In the genomic region with DNA sequence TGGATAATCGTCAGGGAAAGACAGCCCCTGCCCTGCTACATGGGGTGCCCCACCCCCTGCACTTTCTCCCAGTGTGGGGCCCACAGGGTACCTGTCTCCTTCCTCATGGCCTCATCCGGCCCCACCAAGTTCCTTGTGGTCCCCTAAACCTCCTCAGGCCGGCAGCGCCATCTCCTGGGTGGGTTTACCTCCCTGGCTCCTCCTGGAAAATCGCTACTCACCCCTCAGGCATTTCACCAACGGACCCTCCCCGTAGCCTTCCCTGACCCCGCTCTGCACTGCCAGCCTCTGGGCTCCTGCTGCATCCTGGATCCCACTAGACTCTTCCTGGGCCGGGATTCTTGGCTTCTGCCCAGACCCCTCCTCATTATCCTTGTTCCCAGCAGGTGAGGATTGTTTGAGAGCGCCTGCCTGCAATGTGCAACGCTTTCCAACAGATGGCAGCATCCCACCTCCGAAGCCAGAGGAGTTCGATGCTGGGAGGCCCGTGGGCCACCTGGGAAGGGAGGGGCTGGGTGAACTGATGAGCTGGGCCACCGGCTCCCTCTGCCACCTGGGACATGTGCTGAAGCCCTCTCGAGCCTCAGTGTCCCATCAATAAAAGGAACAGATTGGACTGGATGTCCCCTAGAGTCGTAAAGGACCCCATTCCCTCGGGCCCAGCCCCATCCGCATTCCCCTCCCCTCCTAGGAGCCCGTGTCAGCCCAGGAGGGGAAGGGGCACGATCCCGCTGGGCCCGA, we compare ENCODE assay signal across 8 cellular contexts. TPM values are rescaled to one million over a fixed set of nuclear protein-coding genes. Genes with fewer than 3 reads are reported as not detected.
DNase-seq lines count a peak whose midpoint lies in the region; ATAC-seq and TF ChIP-seq lines count a peak whose summit lies in the region.

No MANE protein-coding gene starts in this region.

- H3K27ac Mint-ChIP-seq in activated naive CD4-positive, alpha-beta T cell treated with anti-CD3 and anti-CD28 coated beads for 36 hours = no peak overlapping the region

- H3K36me3 Mint-ChIP-seq in activated naive CD4-positive, alpha-beta T cell treated with anti-CD3 and anti-CD28 coated beads for 36 hours (ENCODE audit: low read depth) = no peaks in the 10 kb centered on the region

- WGBS in smooth muscle cell (ENCODE audit: low lambda C conversion rate) = 36% methylated on average over 22 of the region's 23 CpGs

- intact Hi-C loops in activated naive CD4-positive, alpha-beta T cell treated with anti-CD3 and anti-CD28 coated beads for 36 hours (cut with micrococcal nuclease) = loop anchor here (1.0 to 2.0 kb wide), 3 partner anchors 44 to 154 kb away; no protein-coding TSS in a partner anchor

- H4K20me1 ChIP-seq in smooth muscle cell (ENCODE audit: low read depth) = no peaks in the 10 kb centered on the region

- peaks cover 2% of the 10 kb centered on the region for H3K4me1 Mint-ChIP-seq in activated naive CD4-positive, alpha-beta T cell treated with anti-CD3 and anti-CD28 coated beads for 36 hours (ENCODE audit: low read depth)

- H3K4me2 ChIP-seq in smooth muscle cell = no peak overlapping the region

- ATAC-seq in HG02981 (IDR thresholded peaks at IDR 0.05; ENCODE audit: unreplicated experiment) = no peak

- H3K4me3 Mint-ChIP-seq in activated naive CD4-positive, alpha-beta T cell treated with anti-CD3 and anti-CD28 coated beads for 36 hours = no peak overlapping the region

- H3K27ac ChIP-seq in SJCRH30 = no peak overlapping the region
- no peak overlapping the region for H3K27ac ChIP-seq in right atrium auricular region
- H3K27ac ChIP-seq in smooth muscle cell (ENCODE audit: low read depth) = no peak overlapping the region

- DNase-seq in ELF-1 (ENCODE audit: low read depth, low spot score) (peak; percentile 92), LHCN-M2 (ENCODE audit: low read depth) (peak; percentile 9), SJCRH30 (peak; percentile 69 to 84), right atrium auricular region (ENCODE audit: low spot score) (no peak), smooth muscle cell (lab: John Stamatoyannopoulos, UW; ENCODE audit: unreplicated experiment) (peak; percentile 2), putamen (ENCODE audit: low spot score) (no peak)
- peak; percentile 74 for DNase-seq in activated naive CD4-positive, alpha-beta T cell treated with anti-CD3 and anti-CD28 coated beads for 36 hours

- H3K4me3 ChIP-seq in SJCRH30 (no peak overlapping the region), right atrium auricular region (no peak overlapping the region), smooth muscle cell (no peak overlapping the region)

- TF ChIP-seq CTCF in right atrium auricular region (IDR thresholded peaks at IDR 0.05) (peak; percentile 93 to 95), smooth muscle cell (IDR thresholded peaks at IDR 0.05; ENCODE audit: borderline replicate concordance, insufficient read depth, poor library complexity, severe bottlenecking) (peak; percentile 93)

- H3K9me3 ChIP-seq in SJCRH30 (replicated peaks) = no peaks in the 10 kb centered on the region
- no peaks in the 10 kb centered on the region for H3K9me3 ChIP-seq in right atrium auricular region
- no peaks in the 10 kb centered on the region for H3K9me3 ChIP-seq in smooth muscle cell (replicated peaks; ENCODE audit: low read depth)

- H3K36me3 ChIP-seq in SJCRH30 (no peaks in the 10 kb centered on the region), right atrium auricular region (no peaks in the 10 kb centered on the region), smooth muscle cell (ENCODE audit: low read depth) (no peaks in the 10 kb centered on the region)

- no peaks in the 10 kb centered on the region for H3K4me1 ChIP-seq in SJCRH30
- H3K4me1 ChIP-seq in right atrium auricular region = peaks cover 0 to 5% of the 10 kb centered on the region in 2 donors
- H3K4me1 ChIP-seq in smooth muscle cell (ENCODE audit: low read depth) = peaks cover 7% of the 10 kb centered on the region

- H3K27me3 Mint-ChIP-seq in activated naive CD4-positive, alpha-beta T cell treated with anti-CD3 and anti-CD28 coated beads for 36 hours (ENCODE audit: low read depth) = no peaks in the 10 kb centered on the region

- no peak overlapping the region for H2AFZ ChIP-seq in smooth muscle cell (ENCODE audit: low read depth)

- CTCF ChIA-PET in activated naive CD4-positive, alpha-beta T cell treated with anti-CD3 and anti-CD28 coated beads for 36 hours (lab: Charles Lee) = interaction anchor here (0.7 to 5.5 kb wide), 15 partner anchors 9 to 153 kb away, joined by 3 to 54 read pairs (median 4); no protein-coding TSS in a partner anchor

- no peaks in the 10 kb centered on the region for H3F3A ChIP-seq in smooth muscle cell (ENCODE audit: low read depth)

- H3K9ac ChIP-seq in smooth muscle cell (ENCODE audit: low read depth) = no peak overlapping the region

- H3K79me2 ChIP-seq in smooth muscle cell (ENCODE audit: low read depth) = no peaks in the 10 kb centered on the region

- H3K27me3 ChIP-seq in SJCRH30 (no peaks in the 10 kb centered on the region), right atrium auricular region (peaks cover 0 to 4% of the 10 kb centered on the region in 2 donors), smooth muscle cell (ENCODE audit: low read depth) (no peaks in the 10 kb centered on the region)

- H3K9me3 Mint-ChIP-seq in activated naive CD4-positive, alpha-beta T cell treated with anti-CD3 and anti-CD28 coated beads for 36 hours = no peaks in the 10 kb centered on the region

RNA-seq across cellular contexts. Expression of a gene that starts 44.2 kb away (rescaled TPM):
- 52.8 and 58.9 TPM in 2 replicates for total RNA-seq in LHCN-M2 (2014; rRNA removed)
- 23.6 TPM for polyA plus RNA-seq in LHCN-M2 (2012)
- 70.3 and 76.6 TPM in 2 replicates for total RNA-seq in SJCRH30 (2014; rRNA removed; shearing (Covaris generic))
- 10 to 100 TPM; 63.1 to 64.6 TPM for total RNA-seq in activated naive CD4-positive, alpha-beta T cell treated with anti-CD3 and anti-CD28 coated beads for 36 hours
- total RNA-seq in right atrium auricular region = 10 to 100 TPM; 11.4 to 15.1 TPM
- total RNA-seq in smooth muscle cell = 19.1 and 23.5 TPM in 2 replicates
- 31.6 and 39.1 TPM in 2 replicates for polyA plus RNA-seq in smooth muscle cell

Comparison
In these comparisons a context has a peak if more than half of its experiments do, and no peak if none do; other contexts are left out.
1. DNase-seq: peak in ELF-1 (single experiment), LHCN-M2 (single experiment), SJCRH30 (2 of 2), activated naive CD4-positive, alpha-beta T cell treated with anti-CD3 and anti-CD28 coated beads for 36 hours (single experiment) and smooth muscle cell (single experiment); none in right atrium auricular region (single experiment) and putamen (single experiment).